9 cellular contexts compared by ENCODE assay signal in the genomic region with DNA sequence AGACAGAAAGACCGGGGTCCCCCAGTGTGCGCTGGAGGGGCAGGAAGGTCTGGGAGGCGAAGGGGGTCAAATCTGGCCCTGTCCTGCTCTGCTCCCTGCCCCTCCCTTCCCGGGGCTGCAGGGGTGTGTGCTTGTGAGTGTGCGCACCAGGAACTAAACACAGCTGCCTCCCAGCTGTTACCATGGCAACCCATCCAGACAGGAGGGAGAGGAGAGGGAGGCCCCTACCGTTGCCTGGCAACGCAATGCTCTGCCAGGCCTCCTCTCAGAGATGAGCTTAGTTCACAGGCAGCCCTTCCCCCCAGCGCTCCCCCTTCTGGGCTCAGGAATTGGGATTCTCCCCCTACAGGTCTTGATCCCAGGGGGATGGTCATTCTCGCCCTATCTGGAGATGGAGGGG. TPM values are rescaled to one million over a fixed set of nuclear protein-coding genes. Genes with fewer than 3 reads are reported as not detected.
DNase-seq lines count a peak whose midpoint lies in the region; ATAC-seq and TF ChIP-seq lines count a peak whose summit lies in the region.
"Had no signal": no experiment of that assay in that cellular context is flagged by ENCODE, and none has a peak within 500 bp of the region (broad histone marks: within the 10 kb centered on the region; RNA-seq: fewer than 3 reads in every experiment).

No MANE protein-coding gene starts in this region.

- no peak overlapping the region for H2AFZ ChIP-seq in OCI-LY3 (ENCODE audit: low read depth, low read length)

- peak overlapping the region; percentile 49 for H3K4me2 ChIP-seq in OCI-LY3 (ENCODE audit: low read length)

- H3K36me3 ChIP-seq in OCI-LY3 (replicated peaks; ENCODE audit: low read depth, low read length) = no peaks in the 10 kb centered on the region

- no peaks in the 10 kb centered on the region for H4K20me1 ChIP-seq in OCI-LY3 (ENCODE audit: insufficient read depth, low read length)

- H3K27me3 ChIP-seq in OCI-LY3 (ENCODE audit: low read depth, low read length) = peaks cover 6% of the 10 kb centered on the region; the same call in 1 of the 2 replicates

- H3K79me2 ChIP-seq in OCI-LY3 (ENCODE audit: low read length) = no peaks in the 10 kb centered on the region

- peaks cover 26% of the 10 kb centered on the region for H3K4me1 ChIP-seq in OCI-LY3 (ENCODE audit: low read length)

- ATAC-seq in HG02885 (IDR thresholded peaks at IDR 0.05; ENCODE audit: poor library complexity, unreplicated experiment) = no peak

- no peak overlapping the region for H3K27ac ChIP-seq in OCI-LY3 (ENCODE audit: low read length)

- H3K4me3 ChIP-seq in OCI-LY3 (ENCODE audit: low read length) (no peak overlapping the region), cardiac fibroblast (replicated peaks in 1 of 2; ENCODE audit: low read depth in 2 of 2, low read length in 2 of 2) (no peak overlapping the region)
- H3K4me3 ChIP-seq: lung had no signal

- no peaks in the 10 kb centered on the region for H3K9me3 ChIP-seq in OCI-LY3 (ENCODE audit: insufficient read depth, low read length)

- TF ChIP-seq CTCF in OCI-LY3 (IDR thresholded peaks at IDR 0.05; ENCODE audit: low read depth, low read length) = no peak
- TF ChIP-seq CTCF in cardiac fibroblast (IDR thresholded peaks at IDR 0.05; ENCODE audit: low read depth, low read length) = no peak

- peak; percentile 80 for DNase-seq in ELR (ENCODE audit: low read depth)
- DNase-seq in M059J (ENCODE audit: low read depth) = peak; percentile 91
- DNase-seq in cardiac fibroblast (ENCODE audit: low read depth in 2 of 2) = peak; percentile 93 to 94
- DNase-seq in midbrain (lab: John Stamatoyannopoulos, UW) = peak; percentile 93
- DNase-seq in foreskin melanocyte = no peak
- no peak for DNase-seq in effector CD8-positive, alpha-beta T cell (lab: John Stamatoyannopoulos, UW)

- no peak overlapping the region for H3K9ac ChIP-seq in OCI-LY3 (ENCODE audit: low read length)

RNA-seq across cellular contexts. Expression of a gene that starts 6.1 kb away (rescaled TPM):
- total RNA-seq in M059J (2014; rRNA removed; shearing (Covaris generic)) = 0.02 TPM in 1 of 2 replicates, not detected in the other

RNA-seq across cellular contexts. Expression of a gene that starts 10.8 kb away (rescaled TPM):
- 28.1 and 43.6 TPM in 2 replicates for total RNA-seq in M059J (2014; rRNA removed; shearing (Covaris generic))

RNA-seq across cellular contexts. Expression of a gene that starts 25.8 kb away (rescaled TPM):
- 2.4 TPM in 1 of 2 replicates, not detected in the other for total RNA-seq in M059J (2014; rRNA removed; shearing (Covaris generic))

RNA-seq across cellular contexts. Expression of a gene that starts 49.2 kb away (rescaled TPM):
- total RNA-seq in M059J (2014; rRNA removed; shearing (Covaris generic)) = 10.9 and 24.0 TPM in 2 replicates

RNA-seq across cellular contexts. Expression of a gene that starts 53.5 kb away (rescaled TPM):
- 17.7 and 23.7 TPM in 2 replicates for total RNA-seq in M059J (2014; rRNA removed; shearing (Covaris generic))

Comparison
In these comparisons a context has a peak if more than half of its experiments do, and no peak if none do; other contexts are left out.
1. DNase-seq: peak in ELR (single experiment), M059J (single experiment), cardiac fibroblast (2 of 2) and midbrain (single experiment); none in foreskin melanocyte (single experiment) and effector CD8-positive, alpha-beta T cell (single experiment).